In genomic region chr10:70144372-70145110, GRCh38 we compare ENCODE assay signal across 2 cellular contexts.
TF ChIP-seq lines count a peak whose summit lies in the region.

No MANE protein-coding gene starts in this region.

TF ChIP-seq in SK-N-SH, 30 proteins besides CTCF, POLR2A, EP300 and RAD21 (continued from another document):
- TF ChIP-seq PBX3 (IDR thresholded peaks at IDR 0.05) (no peak), TCF12 (IDR thresholded peaks at IDR 0.05) (no peak), RXRA (IDR thresholded peaks at IDR 0.05; ENCODE audit: borderline replicate concordance, low read depth) (no peak), FOXM1 (IDR thresholded peaks at IDR 0.05; ENCODE audit: low read depth) (no peak), MEF2A (IDR thresholded peaks at IDR 0.05; ENCODE audit: borderline replicate concordance, low read depth) (no peak), YY1 (IDR thresholded peaks at IDR 0.05; ENCODE audit: low read depth) (no peak), SIN3A (IDR thresholded peaks at IDR 0.05; ENCODE audit: borderline replicate concordance, low read depth, low read length) (no peak), USF1 (IDR thresholded peaks at IDR 0.05; ENCODE audit: borderline replicate concordance, low read depth) (no peak), NRF1 (IDR thresholded peaks at IDR 0.05; ENCODE audit: low read depth, low read length) (no peak), TAF1 (IDR thresholded peaks at IDR 0.05; ENCODE audit: borderline replicate concordance, low read depth, low read length) (no peak), RCOR1 (IDR thresholded peaks at IDR 0.05; ENCODE audit: low read length) (no peak)
TF ChIP-seq in SK-N-SH: peak in this region for 0.

TF ChIP-seq in SK-N-SH treated with all-trans-retinoic acid at 6 μM for 48 hours, 23 proteins besides CTCF, POLR2A, EP300 and RAD21 (continued from another document):
- TF ChIP-seq CSRNP3 (CRISPR knock-in tag; IDR thresholded peaks at IDR 0.05): no peak
- TF ChIP-seq ZNF565 (CRISPR knock-in tag; conservative IDR thresholded peaks at IDR 0.05; ENCODE audit: low read depth): no peak
- no peak for TF ChIP-seq ZNF70 (CRISPR knock-in tag; IDR thresholded peaks at IDR 0.05)
- no peak for TF ChIP-seq RARB (CRISPR knock-in tag; IDR thresholded peaks at IDR 0.05)
- no peak for TF ChIP-seq ISL1 (CRISPR knock-in tag; IDR thresholded peaks at IDR 0.05)
- TF ChIP-seq ZFP3 (CRISPR knock-in tag; IDR thresholded peaks at IDR 0.05): no peak
- no peak for TF ChIP-seq ESRRG (CRISPR knock-in tag; IDR thresholded peaks at IDR 0.05)
